14 cellular contexts compared by ENCODE assay signal in genomic region chr10:62885656-62886461, GRCh38.
A peak's percentile ranks its signal among the peaks of the same experiment; 100 is the strongest.
DNase-seq lines count a peak whose midpoint lies in the region; TF ChIP-seq lines count a peak whose summit lies in the region.
"Had no signal": no experiment of that assay in that cellular context is flagged by ENCODE, and none has a peak within 500 bp of the region (broad histone marks: within the 10 kb centered on the region; RNA-seq: fewer than 3 reads in every experiment).

No MANE protein-coding gene starts in this region.

- no peak overlapping the region for H3K27ac ChIP-seq in ascending aorta
- H3K27ac ChIP-seq: epithelial cell of prostate, neutrophil, VCaP had no signal

- H3K27me3 ChIP-seq in ascending aorta, result no peaks in the 10 kb centered on the region

- no peak overlapping the region for H3K4me3 ChIP-seq in ascending aorta

- intact Hi-C loops in ascending aorta (cut with DNase I), result no loop called here

- no peaks in the 10 kb centered on the region for H3K9me3 ChIP-seq in ascending aorta
- H3K9me3 ChIP-seq: neutrophil had no signal

- peak; percentile 68 for DNase-seq in A172 (ENCODE audit: low spot score)
- peak; percentile 8 for DNase-seq in HPDE6-E6E7 (ENCODE audit: extremely low spot score)
- DNase-seq in astrocyte of the hippocampus (ENCODE audit: low read depth, low spot score), result peak; percentile 44
- DNase-seq in islet precursor cell, result peak; percentile 58
- DNase-seq in ascending aorta (ENCODE audit: low spot score in 2 of 2), result no peak
- DNase-seq in SKM-1 treated with dmso at 0.1 percent for 144 hours (lab: John Stamatoyannopoulos, UW; ENCODE audit: unreplicated experiment), result no peak
- DNase-seq in HuH-7.5 (ENCODE audit: low spot score), result no peak
- no peak for DNase-seq in NOMO-1 treated with DMSO at 0.1 percent for 48 hours (lab: John Stamatoyannopoulos, UW; ENCODE audit: unreplicated experiment)
- DNase-seq: amygdala; NCI-H2081 treated with DMSO at 0.1 percent for 48 hours; stimulated activated CD4-positive, alpha-beta T cell treated with anti-CD3 and anti-CD28 coated beads, Interleukin-2, amount 100 ng/mL, for 24 hours had no signal

- TF ChIP-seq CTCF in ascending aorta (IDR thresholded peaks at IDR 0.05), result no peak

- no peaks in the 10 kb centered on the region for H3K36me3 ChIP-seq in ascending aorta
- H3K36me3 ChIP-seq: neutrophil had no signal

- no peaks in the 10 kb centered on the region for H3K4me1 ChIP-seq in ascending aorta

Comparison
In these comparisons a context has a peak if more than half of its experiments do, and no peak if none do; other contexts are left out.
1. DNase-seq: peak in A172 (single experiment), HPDE6-E6E7 (single experiment), astrocyte of the hippocampus (single experiment) and islet precursor cell (single experiment); none in ascending aorta (0 of 2), SKM-1 treated with dmso at 0.1 percent for 144 hours (single experiment), HuH-7.5 (single experiment) and NOMO-1 treated with DMSO at 0.1 percent for 48 hours (single experiment).